ENCODE assay signal across 31 cellular contexts in genomic region chr17:49976828-49977202, GRCh38. TPM values are rescaled to one million over a fixed set of nuclear protein-coding genes. Genes with fewer than 3 reads are reported as not detected.
"Had no signal": no experiment of that assay in that cellular context is flagged by ENCODE, and none has a peak within 500 bp of the region (broad histone marks: within the 10 kb centered on the region; RNA-seq: fewer than 3 reads in every experiment).

No MANE protein-coding gene starts in this region.

- H3K27ac ChIP-seq: adrenal gland, breast epithelium, PC-9, SJCRH30, SK-N-MC had no signal

- H3K36me3 ChIP-seq: adrenal gland, breast epithelium, SJCRH30 had no signal

- H2AFZ ChIP-seq: PC-9 had no signal

- H3K9me3 ChIP-seq: adrenal gland, body of pancreas, breast epithelium, SJCRH30 had no signal

- DNase-seq: activated CD4-positive, alpha-beta T cell treated with anti-CD3 and anti-CD28 coated beads, Interleukin-2, amount 10 ng/mL, durations not matched to agents 24 days and 14 days; activated CD4-positive, alpha-beta T cell treated with anti-CD3 and anti-CD28 coated beads, Interleukin-2, amount 50 U/mL, for 4 hours; activated CD8-positive, alpha-beta T cell treated with anti-CD3 and anti-CD28 coated beads for 36 hours; activated gamma-delta T cell treated with Interleukin-2 at 50 U/mL for 16 hours; activated naive CD4-positive, alpha-beta T cell treated with anti-CD3 and anti-CD28 coated beads for 36 hours; activated T-cell treated with anti-CD3 and anti-CD28 coated beads, Interleukin-2, amount 50 U/mL, for 1 hour; activated T-cell treated with anti-CD3 and anti-CD28 coated beads, Interleukin-2, amount 50 U/mL, for 72 hours; adrenal gland; caudate nucleus; Karpas-422; NCI-H1417 treated with DMSO at 0.1 percent for 48 hours; NCI-H187 treated with DMSO at 0.1 percent for 48 hours; NCI-H2081; NCI-H345; NCI-H524 treated with DMSO at 0.1 percent for 48 hours; NCI-H748 treated with DMSO at 0.1 percent for 48 hours; NK-92 treated with Interleukin-12 subunit alpha and Interleukin-12 subunit beta, amount 100 ng/mL, for 24 hours; SHP77 had no signal

- FAIRE-seq: astrocyte, TTC549 had no signal

- ATAC-seq: activated CD8-positive, alpha-beta T cell treated with anti-CD3 and anti-CD28 coated beads for 36 hours; activated naive CD4-positive, alpha-beta T cell treated with anti-CD3 and anti-CD28 coated beads, Interleukin-2, amount 50 U/mL, for 72 hours; activated T-cell treated with anti-CD3 and anti-CD28 coated beads, Interleukin-2, amount 50 U/mL, for 72 hours had no signal

- H3K4me3 ChIP-seq: adrenal gland, body of pancreas, breast epithelium, PC-9, SJCRH30, SK-N-MC had no signal

- H3K4me2 ChIP-seq: PC-9 had no signal

RNA-seq across cellular contexts. Expression of gene DLX4, which starts 7.8 kb away (rescaled TPM):
- total RNA-seq: activated T-helper 2 cell treated with anti-CD3 and anti-CD28 coated beads, Interferon-gamma antibody, Interleukin-2, Interleukin-4, amounts not matched to agents 10 μg/mL and 5 μg/mL and 100 μg/mL, durations not matched to agents 14 hours and 24 hours and 36 hours; astrocyte; body of pancreas; cerebellum had no signal

RNA-seq across cellular contexts. Expression of gene DLX3, which starts 18.2 kb away (rescaled TPM):
- total RNA-seq: activated CD8-positive, alpha-beta T cell treated with anti-CD3 and anti-CD28 coated beads for 36 hours; activated naive CD4-positive, alpha-beta T cell treated with anti-CD3 and anti-CD28 coated beads for 36 hours; activated T-helper 2 cell treated with anti-CD3 and anti-CD28 coated beads, Interferon-gamma antibody, Interleukin-2, Interleukin-4, amounts not matched to agents 10 μg/mL and 5 μg/mL and 100 μg/mL, durations not matched to agents 14 hours and 24 hours and 36 hours; body of pancreas; MCF 10A; NCI-H460; OCI-LY7; SJCRH30 had no signal
